In genomic region chr2:168530980-168531379, GRCh38 we compare ENCODE assay signal across 11 cellular contexts.
DNase-seq lines count a peak whose midpoint lies in the region; ATAC-seq and TF ChIP-seq lines count a peak whose summit lies in the region.
"Had no signal": no experiment of that assay in that cellular context is flagged by ENCODE, and none has a peak within 500 bp of the region (broad histone marks: within the 10 kb centered on the region; RNA-seq: fewer than 3 reads in every experiment).

No MANE protein-coding gene starts in this region.

- H3K4me1 Mint-ChIP-seq in CD14-positive monocyte: peaks cover 74% of the 10 kb centered on the region

- no peak for TF ChIP-seq CTCF in CD14-positive monocyte (IDR thresholded peaks at IDR 0.05)
- no peak for TF ChIP-seq CTCF in NB4 (IDR thresholded peaks at IDR 0.05; ENCODE audit: low read depth, low read length)
- TF ChIP-seq CTCF in foreskin fibroblast (IDR thresholded peaks at IDR 0.05; ENCODE audit: low read depth, low read length): no peak

- H3K36me3 Mint-ChIP-seq in CD14-positive monocyte: peaks cover 0 to 4% of the 10 kb centered on the region in 2 donors
- H3K36me3 Mint-ChIP-seq: IgD-negative memory B cell had no signal

- H3K4me3 ChIP-seq in NB4 (ENCODE audit: low read depth, low read length) (no peak overlapping the region), foreskin fibroblast (ENCODE audit: low read depth in 1 of 2, low read length in 2 of 2) (no peak overlapping the region)
- H3K4me3 ChIP-seq: Peyer's patch had no signal

- peaks cover 0 to 3% (median 0%) of the 10 kb centered on the region in 7 donors for H3K9me3 Mint-ChIP-seq in CD14-positive monocyte
- H3K9me3 Mint-ChIP-seq: IgD-negative memory B cell had no signal

- DNase-seq in CD14-positive monocyte (ENCODE audit: low spot score) (no peak), NB4 (ENCODE audit: low read depth) (peak; percentile 76), foreskin fibroblast (peak; percentile 40 to 61), iPS-NIHi11 (ENCODE audit: low spot score) (no peak), occipital lobe (lab: John Stamatoyannopoulos, UW) (no peak), NCI-H1694 (lab: John Stamatoyannopoulos, UW) (no peak)
- DNase-seq: Caco-2, Peyer's patch had no signal

- H3K27ac Mint-ChIP-seq in CD14-positive monocyte: peak overlapping the region; percentile 76 to 96 (median 92)

- H3K27me3 Mint-ChIP-seq in CD14-positive monocyte (ENCODE audit: low read depth in 3 of 3): no peaks in the 10 kb centered on the region
- H3K27me3 Mint-ChIP-seq: IgD-negative memory B cell had no signal

- peak; percentile 46 for ATAC-seq in GM21528 (IDR thresholded peaks at IDR 0.05; ENCODE audit: low FRiP score, unreplicated experiment)
- no peak for ATAC-seq in HG02840 (IDR thresholded peaks at IDR 0.05; ENCODE audit: low FRiP score, unreplicated experiment)

- intact Hi-C loops in CD14-positive monocyte (cut with micrococcal nuclease): no loop called here

- peak overlapping the region in 1 of 2 donors; percentile 80 for H3K4me3 Mint-ChIP-seq in CD14-positive monocyte

- no peak for TF ChIP-seq POLR2A in NB4 (IDR thresholded peaks at IDR 0.05; ENCODE audit: extremely low read depth, insufficient read length)

Comparison
In these comparisons a context has a peak if more than half of its experiments do, and no peak if none do; other contexts are left out.
1. DNase-seq: peak in NB4 (single experiment) and foreskin fibroblast (2 of 2); none in CD14-positive monocyte (single experiment), iPS-NIHi11 (single experiment), occipital lobe (single experiment) and NCI-H1694 (single experiment).